20 cellular contexts compared by ENCODE assay signal in the genomic region with DNA sequence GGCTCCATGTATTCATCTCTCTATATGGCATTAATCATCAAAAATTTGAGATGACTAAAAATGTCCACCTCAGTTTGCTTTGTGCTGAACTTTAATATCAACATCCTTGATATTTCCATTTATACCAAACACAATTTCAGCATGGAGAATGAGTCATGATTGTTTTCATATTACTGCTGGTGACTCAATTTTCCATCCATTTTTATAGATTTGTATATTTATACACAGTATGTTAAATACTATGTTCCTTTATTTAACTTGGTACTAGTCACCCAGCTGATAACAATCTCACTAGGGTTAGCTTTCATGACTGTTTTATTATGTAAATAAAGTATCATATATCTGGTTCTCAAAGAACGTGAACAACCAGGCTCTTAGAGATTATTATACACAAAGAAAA.
A peak's percentile ranks its signal among the peaks of the same experiment; 100 is the strongest.
DNase-seq lines count a peak whose midpoint lies in the region; ATAC-seq, FAIRE-seq and TF ChIP-seq lines count a peak whose summit lies in the region.
"Had no signal": no experiment of that assay in that cellular context is flagged by ENCODE, and none has a peak within 500 bp of the region (broad histone marks: within the 10 kb centered on the region; RNA-seq: fewer than 3 reads in every experiment).

No MANE protein-coding gene starts in this region.

- H3K4me3 ChIP-seq in AG09309 (ENCODE audit: control insufficient read depth, low read depth, low read length): no peak overlapping the region
- H3K4me3 ChIP-seq in fibroblast of lung (replicated peaks in 1 of 4; ENCODE audit: control extremely low read depth in 1 of 4, insufficient read depth in 1 of 4, low read depth in 3 of 4, low read length in 4 of 4): no peak overlapping the region
- H3K4me3 ChIP-seq: BLaER1, spleen, stomach had no signal

- DNase-seq in AG09309 (ENCODE audit: low read depth) (peak; percentile 35), HFFc6 (peak; percentile 79), NCI-H748 (lab: John Stamatoyannopoulos, UW; ENCODE audit: unreplicated experiment) (peak; percentile 65), fibroblast of lung (ENCODE audit: low read depth in 2 of 2) (peak; percentile 75 to 96), NCI-H2196 treated with DMSO at 0.1 percent for 48 hours (lab: John Stamatoyannopoulos, UW; ENCODE audit: unreplicated experiment) (no peak), GOT3 (lab: John Stamatoyannopoulos, UW) (no peak), RCC 7860 (ENCODE audit: low spot score) (no peak)
- DNase-seq: activated CD4-positive, alpha-beta T cell treated with anti-CD3 and anti-CD28 coated beads for 1 hour; activated CD8-positive, alpha-beta memory T cell treated with anti-CD3 and anti-CD28 coated beads, Interleukin-2, amount 50 U/mL, for 4 hours; activated naive CD4-positive, alpha-beta T cell treated with anti-CD3 and anti-CD28 coated beads for 36 hours; central memory CD4-positive, alpha-beta T cell; left colon; MM.1S; NCI-H345; posterior cingulate gyrus; spleen; stomach had no signal

- no peak overlapping the region for H3K4me3 Mint-ChIP-seq in HFFc6
- H3K4me3 Mint-ChIP-seq: activated naive CD4-positive, alpha-beta T cell treated with anti-CD3 and anti-CD28 coated beads for 36 hours; T-helper 1 cell treated with Interleukin-12 subunit alpha and Interleukin-12 subunit beta and Interleukin-4 antibody, amounts not matched to agents 30 μg/mL and 1 μg/mL, for 36 hours had no signal

- H3K4me1 Mint-ChIP-seq in HFFc6 (ENCODE audit: low read depth): peaks cover 14% of the 10 kb centered on the region

- no peaks in the 10 kb centered on the region for H3K4me1 ChIP-seq in fibroblast of lung (ENCODE audit: control insufficient read depth, extremely low read depth, insufficient read depth, low read length)
- H3K4me1 ChIP-seq: BLaER1, spleen, stomach had no signal

- H3K36me3 ChIP-seq in fibroblast of lung (ENCODE audit: control insufficient read depth, insufficient read depth, low read length): no peaks in the 10 kb centered on the region
- H3K36me3 ChIP-seq: BLaER1, spleen, stomach had no signal

- no peak overlapping the region for H3K4me2 ChIP-seq in fibroblast of lung (ENCODE audit: extremely low read depth, insufficient read depth, low read length)
- H3K4me2 ChIP-seq: BLaER1 had no signal

- no peak for FAIRE-seq in RCC 7860 (lab: Jason Lieb, UNC)

- ATAC-seq in GM21576 (IDR thresholded peaks at IDR 0.05; ENCODE audit: unreplicated experiment): no peak
- ATAC-seq: left colon had no signal

- H3K36me3 Mint-ChIP-seq in HFFc6 (ENCODE audit: low read depth): no peaks in the 10 kb centered on the region

- H4K20me1 ChIP-seq in fibroblast of lung (ENCODE audit: control insufficient read depth, extremely low read depth, insufficient read depth, low read length): no peaks in the 10 kb centered on the region
- H4K20me1 ChIP-seq: BLaER1 had no signal

- TF ChIP-seq CTCF in AG09309 (IDR thresholded peaks at IDR 0.05; ENCODE audit: control insufficient read depth, insufficient read depth, low read depth, low read length, missing control alignments) (no peak), HFFc6 (IDR thresholded peaks at IDR 0.05) (no peak), fibroblast of lung (conservative IDR thresholded peaks at IDR 0.05 in 1 of 2, IDR thresholded peaks at IDR 0.05 in 1 of 2; ENCODE audit: low read depth in 1 of 2, low read length in 2 of 2) (no peak)

- no peak overlapping the region for H3K27ac ChIP-seq in fibroblast of lung (ENCODE audit: insufficient read depth, low read length)
- H3K27ac ChIP-seq: BLaER1, spleen, stomach had no signal

- no peaks in the 10 kb centered on the region for H3K27me3 ChIP-seq in fibroblast of lung (ENCODE audit: control insufficient read depth, insufficient read depth, low read length)
- H3K27me3 ChIP-seq: BLaER1, spleen, stomach had no signal

- H3K9me3 ChIP-seq in fibroblast of lung (ENCODE audit: control insufficient read depth, insufficient read depth, low read depth, low read length): no peaks in the 10 kb centered on the region
- H3K9me3 ChIP-seq: BLaER1, stomach had no signal

- H2AFZ ChIP-seq in fibroblast of lung (ENCODE audit: low read length): no peak overlapping the region

- H3K27ac Mint-ChIP-seq in HFFc6: no peak overlapping the region; the same call in 1 of the 2 replicates
- H3K27ac Mint-ChIP-seq: activated naive CD4-positive, alpha-beta T cell treated with anti-CD3 and anti-CD28 coated beads for 36 hours; T-helper 1 cell treated with Interleukin-12 subunit alpha and Interleukin-12 subunit beta and Interleukin-4 antibody, amounts not matched to agents 30 μg/mL and 1 μg/mL, for 36 hours had no signal

- H3K9me3 Mint-ChIP-seq in HFFc6: no peaks in the 10 kb centered on the region; the same call in 1 of the 2 replicates
- H3K9me3 Mint-ChIP-seq: activated naive CD4-positive, alpha-beta T cell treated with anti-CD3 and anti-CD28 coated beads for 36 hours had no signal

- no peak overlapping the region for H3K9ac ChIP-seq in fibroblast of lung (ENCODE audit: insufficient read depth, low read length)
- H3K9ac ChIP-seq: BLaER1 had no signal

- H3K27me3 Mint-ChIP-seq in HFFc6 (ENCODE audit: insufficient read depth): no peaks in the 10 kb centered on the region

- H3K79me2 ChIP-seq in fibroblast of lung (ENCODE audit: control insufficient read depth, insufficient read depth, low read length): no peaks in the 10 kb centered on the region

Comparison
In these comparisons a context has a peak if more than half of its experiments do, and no peak if none do; other contexts are left out.
1. DNase-seq: peak in AG09309 (single experiment), HFFc6 (single experiment), NCI-H748 (single experiment) and fibroblast of lung (2 of 2); none in NCI-H2196 treated with DMSO at 0.1 percent for 48 hours (single experiment), GOT3 (single experiment) and RCC 7860 (single experiment).